ENCODE assay signal across 1 cellular context in genomic region chr9:93099551-93100264, GRCh38.
TF ChIP-seq lines count a peak whose summit lies in the region.

No MANE protein-coding gene starts in this region.

TF ChIP-seq in SK-N-SH, 30 proteins besides CTCF, POLR2A, EP300 and RAD21 (continued from another document):
- TF ChIP-seq, protein P1, sequence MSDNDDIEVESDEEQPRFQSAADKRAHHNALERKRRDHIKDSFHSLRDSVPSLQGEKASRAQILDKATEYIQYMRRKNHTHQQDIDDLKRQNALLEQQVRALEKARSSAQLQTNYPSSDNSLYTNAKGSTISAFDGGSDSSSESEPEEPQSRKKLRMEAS (IDR thresholded peaks at IDR 0.05; ENCODE audit: low read depth), result no peak
- TF ChIP-seq GATA2 (CRISPR knock-in tag; IDR thresholded peaks at IDR 0.05) (no peak), EZH2phosphoT487 (IDR thresholded peaks at IDR 0.05; ENCODE audit: borderline replicate concordance, low read depth) (no peak), NRF1 (IDR thresholded peaks at IDR 0.05; ENCODE audit: low read depth, low read length) (no peak)
TF ChIP-seq in SK-N-SH: peak in this region for 0.
